Comparison of ENCODE assay signal across 1 cellular context in genomic region chr6:33205172-33206026, GRCh38.
A peak's percentile ranks its signal among the peaks of the same experiment; 100 is the strongest.
TF ChIP-seq lines count a peak whose summit lies in the region.

No MANE protein-coding gene starts in this region.

TF ChIP-seq in K562, 482 proteins besides CTCF, POLR2A, EP300 and RAD21 (continues in another document):
- TF ChIP-seq MYC (IDR thresholded peaks at IDR 0.05; ENCODE audit: low read depth, low read length) (0 out of 2 replicates have a peak, but pooled peaks have one; percentile 37), MYC (CRISPR knock-in tag; IDR thresholded peaks at IDR 0.05; ENCODE audit: borderline replicate concordance, low read depth) (no peak), E2F5 (CRISPR knock-in tag; IDR thresholded peaks at IDR 0.05) (no peak), ZBTB33 (CRISPR knock-in tag; IDR thresholded peaks at IDR 0.05) (peak; percentile 44; the same call in 1 of the 2 replicates), TRIM28 (IDR thresholded peaks at IDR 0.05) (0 out of 2 replicates have a peak, but pooled peaks have one; percentile 39), MCM7 (IDR thresholded peaks at IDR 0.05) (no peak), SMARCA4 (IDR thresholded peaks at IDR 0.05) (0 out of 2 replicates have a peak, but pooled peaks have one; percentile 39), CEBPG (CRISPR knock-in tag; IDR thresholded peaks at IDR 0.05) (0 out of 2 replicates have a peak, but pooled peaks have one; percentile 24), CEBPG (tag; conservative IDR thresholded peaks at IDR 0.05 in 1 of 2, IDR thresholded peaks at IDR 0.05 in 1 of 2) (no peak; a peak in 1 of 4 replicates), ARID1B (IDR thresholded peaks at IDR 0.05) (peak; percentile 46; the same call in 1 of the 2 replicates), CREM (IDR thresholded peaks at IDR 0.05; ENCODE audit: low read depth) (peak; percentile 31; the same call in 1 of the 2 replicates), NR2C2 (CRISPR knock-in tag; IDR thresholded peaks at IDR 0.05) (no peak), NR2C2 (tag; IDR thresholded peaks at IDR 0.05) (peak; percentile 29; the same call in 1 of the 2 replicates), HMBOX1 (IDR thresholded peaks at IDR 0.05) (no peak), ATF1 (CRISPR knock-in tag; IDR thresholded peaks at IDR 0.05) (no peak), ATF1 (tag; IDR thresholded peaks at IDR 0.05) (0 out of 2 replicates have a peak, but pooled peaks have one; percentile 28), FOSL1 (tag; conservative IDR thresholded peaks at IDR 0.05) (peak; percentile 88), SIN3A (IDR thresholded peaks at IDR 0.05; ENCODE audit: borderline replicate concordance in 2 of 2, control insufficient read depth in 1 of 2, low read depth in 2 of 2, low read length in 2 of 2) (peak in 1 of 2 experiments; percentile 49; a peak in 1 of 4 replicates), EHMT2 (IDR thresholded peaks at IDR 0.05) (0 out of 2 replicates have a peak, but pooled peaks have one; percentile 9), NFE2 (IDR thresholded peaks at IDR 0.05; ENCODE audit: low read depth) (peak; percentile 19; the same call in 1 of the 2 replicates), POLR2AphosphoS5 (IDR thresholded peaks at IDR 0.05; ENCODE audit: control insufficient read depth, insufficient read depth, low read depth, low read length) (peak; percentile 32; the same call in 1 of the 2 replicates), CHD2 (IDR thresholded peaks at IDR 0.05; ENCODE audit: low read depth, low read length) (0 out of 2 replicates have a peak, but pooled peaks have one; percentile 19), ESRRA (IDR thresholded peaks at IDR 0.05; ENCODE audit: borderline replicate concordance, low read depth) (peak; percentile 34; the same call in 1 of the 2 replicates), ATF3 (IDR thresholded peaks at IDR 0.05) (peak; percentile 85), ATF3 (CRISPR knock-in tag; conservative IDR thresholded peaks at IDR 0.05) (peak; percentile 14; the same call in 1 of the 2 replicates), SMARCE1 (IDR thresholded peaks at IDR 0.05) (peak; percentile 47; the same call in 1 of the 2 replicates), ZBTB17 (CRISPR knock-in tag; IDR thresholded peaks at IDR 0.05) (no peak), MNT (conservative IDR thresholded peaks at IDR 0.05) (peak in 1 of 2 experiments; percentile 41; a peak in 3 of 4 replicates), FOS (IDR thresholded peaks at IDR 0.05; ENCODE audit: extremely low read depth, insufficient read length) (peak; percentile 13), TEAD1 (CRISPR knock-in tag; IDR thresholded peaks at IDR 0.05) (peak in 1 of 2 experiments; percentile 37; a peak in 1 of 4 replicates), TAF7 (tag; IDR thresholded peaks at IDR 0.05) (no peak), ZEB2 (IDR thresholded peaks at IDR 0.05) (peak; percentile 67; the same call in 1 of the 2 replicates), E2F1 (CRISPR knock-in tag; IDR thresholded peaks at IDR 0.05) (0 out of 2 replicates have a peak, but pooled peaks have one; percentile 51), EP400 (IDR thresholded peaks at IDR 0.05) (peak; percentile 14; the same call in 1 of the 2 replicates), ATF2 (CRISPR knock-in tag; IDR thresholded peaks at IDR 0.05) (no peak), NEUROD1 (IDR thresholded peaks at IDR 0.05; ENCODE audit: borderline replicate concordance, low read depth, low read length, partially characterized antibody) (no peak), HDGF (IDR thresholded peaks at IDR 0.05) (peak; percentile 82; the same call in 1 of the 2 replicates), ZNF740 (CRISPR knock-in tag; IDR thresholded peaks at IDR 0.05) (0 out of 2 replicates have a peak, but pooled peaks have one; percentile 39), ZNF740 (tag; IDR thresholded peaks at IDR 0.05) (no peak), ZNF511 (CRISPR knock-in tag; IDR thresholded peaks at IDR 0.05) (0 out of 2 replicates have a peak, but pooled peaks have one; percentile 14), DNMT1 (IDR thresholded peaks at IDR 0.05) (no peak), UBTF (IDR thresholded peaks at IDR 0.05; ENCODE audit: borderline replicate concordance in 1 of 2, low read depth in 2 of 2, low read length in 2 of 2) (0 out of 4 replicates have a peak, but pooled peaks of 1 of the 2 experiments have one; percentile 19), PRDM10 (IDR thresholded peaks at IDR 0.05; ENCODE audit: partially characterized antibody) (peak; percentile 10), MIER1 (IDR thresholded peaks at IDR 0.05; ENCODE audit: low read depth) (0 out of 2 replicates have a peak, but pooled peaks have one; percentile 40), FOXJ2 (tag; IDR thresholded peaks at IDR 0.05) (0 out of 2 replicates have a peak, but pooled peaks have one; percentile 56)
